ENCODE assay signal across 19 cellular contexts in the genomic region with DNA sequence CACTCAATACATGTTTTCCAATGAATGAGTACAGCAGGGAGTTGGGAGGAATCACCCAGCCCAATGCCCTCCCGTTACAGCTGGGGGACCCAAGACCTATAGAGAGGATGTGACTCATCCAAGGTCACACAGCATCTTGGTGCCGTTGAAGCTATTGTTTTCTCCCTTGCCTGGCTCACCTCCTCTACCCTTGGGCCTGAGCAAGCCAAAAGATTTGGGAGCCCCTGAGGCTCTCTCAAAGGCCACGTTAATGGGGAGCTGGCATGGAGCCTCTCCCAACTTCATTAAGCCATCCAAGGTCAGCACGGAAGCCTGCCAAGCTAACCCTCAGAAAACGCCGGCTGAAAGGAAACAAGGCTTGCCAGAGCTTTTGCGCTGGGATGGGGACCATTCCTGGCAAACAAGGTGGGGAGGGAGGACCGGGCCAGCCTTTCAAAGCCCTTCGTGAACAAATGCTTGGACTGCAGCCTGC. TPM values are rescaled to one million over a fixed set of nuclear protein-coding genes. Genes with fewer than 3 reads are reported as not detected.
A peak's percentile ranks its signal among the peaks of the same experiment; 100 is the strongest.
DNase-seq lines count a peak whose midpoint lies in the region; ATAC-seq, FAIRE-seq and TF ChIP-seq lines count a peak whose summit lies in the region.
"Had no signal": no experiment of that assay in that cellular context is flagged by ENCODE, and none has a peak within 500 bp of the region (broad histone marks: within the 10 kb centered on the region; RNA-seq: fewer than 3 reads in every experiment).

No MANE protein-coding gene starts in this region.

- H3K9me3 ChIP-seq in liver (ENCODE audit: control insufficient read depth in 4 of 4, low read length in 3 of 4) (no peaks in the 10 kb centered on the region), transverse colon (no peaks in the 10 kb centered on the region)
- H3K9me3 ChIP-seq: mucosa of descending colon, prostate gland had no signal

- no peaks in the 10 kb centered on the region for H3K36me3 Mint-ChIP-seq in activated T-cell treated with anti-CD3 and anti-CD28 coated beads, Interleukin-2, amount 50 U/mL, for 4 hours (ENCODE audit: insufficient read depth)

- intact Hi-C loops in transverse colon (cut with DNase I; ENCODE audit: low total_unique reads), result no loop called here

- no peak for TF ChIP-seq EP300 in transverse colon (IDR thresholded peaks at IDR 0.05; ENCODE audit: low read depth)

- no peak overlapping the region for H3K4me3 Mint-ChIP-seq in activated T-cell treated with anti-CD3 and anti-CD28 coated beads, Interleukin-2, amount 50 U/mL, for 4 hours
- H3K4me3 Mint-ChIP-seq: CD4-positive, alpha-beta T cell; central memory CD8-positive, alpha-beta T cell; stimulated activated naive CD8-positive, alpha-beta T cell treated with anti-CD3 and anti-CD28 coated beads, Interleukin-15, amount 100 ng/mL, for 72 hours had no signal

- H3K27ac ChIP-seq in liver (ENCODE audit: low read depth in 1 of 2, low read length in 2 of 2), result no peak overlapping the region
- H3K27ac ChIP-seq in transverse colon, result peak overlapping the region; percentile 8 to 46 (median 23)
- H3K27ac ChIP-seq: 22Rv1, prostate gland, SK-N-MC had no signal

- TF ChIP-seq CTCF in liver (IDR thresholded peaks at IDR 0.05; ENCODE audit: low read depth, low read length, missing input control), result no peak
- no peak for TF ChIP-seq CTCF in transverse colon (IDR thresholded peaks at IDR 0.05)
- TF ChIP-seq CTCF in D721Med (IDR thresholded peaks at IDR 0.05; ENCODE audit: insufficient read depth, missing control alignments), result no peak

- H3K27me3 Mint-ChIP-seq in activated T-cell treated with anti-CD3 and anti-CD28 coated beads, Interleukin-2, amount 50 U/mL, for 4 hours (ENCODE audit: low read depth), result peaks cover 35% of the 10 kb centered on the region

- H3K9ac ChIP-seq in liver (ENCODE audit: low read depth in 1 of 2, low read length in 2 of 2), result no peak overlapping the region

- no peak for FAIRE-seq in D721Med (lab: Jason Lieb, UNC)

- TF ChIP-seq POLR2A in transverse colon (IDR thresholded peaks at IDR 0.05), result no peak

- TF ChIP-seq RAD21 in liver (IDR thresholded peaks at IDR 0.05), result peak; percentile 19 to 25

- no peaks in the 10 kb centered on the region for H3K27me3 ChIP-seq in liver (ENCODE audit: control insufficient read depth in 4 of 4, insufficient read depth in 4 of 4, low read length in 3 of 4)
- H3K27me3 ChIP-seq in transverse colon, result no peaks in the 10 kb centered on the region

- H3K36me3 ChIP-seq in liver (ENCODE audit: control insufficient read depth in 4 of 4, insufficient read depth in 3 of 4, low read depth in 1 of 4, low read length in 3 of 4) (no peaks in the 10 kb centered on the region), transverse colon (no peaks in the 10 kb centered on the region)
- H3K36me3 ChIP-seq: prostate gland had no signal

- WGBS in liver, result 22% methylated on average over 9 of the region's 9 CpGs
- 20 to 52% methylated on average over 1 to 9 of the region's 9 CpGs for WGBS in transverse colon (ENCODE audit: low coverage in 1 of 2), 2 donors

- H3K4me3 ChIP-seq in liver (ENCODE audit: low read depth in 1 of 3, low read length in 3 of 3), result no peak overlapping the region
- H3K4me3 ChIP-seq in transverse colon, result no peak overlapping the region
- H3K4me3 ChIP-seq: mucosa of descending colon, prostate gland, SK-N-MC had no signal

- no peaks in the 10 kb centered on the region for H3K4me1 Mint-ChIP-seq in activated T-cell treated with anti-CD3 and anti-CD28 coated beads, Interleukin-2, amount 50 U/mL, for 4 hours (ENCODE audit: low read depth)
- H3K4me1 Mint-ChIP-seq: central memory CD8-positive, alpha-beta T cell; stimulated activated naive CD8-positive, alpha-beta T cell treated with anti-CD3 and anti-CD28 coated beads, Interleukin-15, amount 100 ng/mL, for 72 hours had no signal

- no peaks in the 10 kb centered on the region for H3K9me3 Mint-ChIP-seq in activated T-cell treated with anti-CD3 and anti-CD28 coated beads, Interleukin-2, amount 50 U/mL, for 4 hours
- H3K9me3 Mint-ChIP-seq: CD4-positive, alpha-beta T cell; central memory CD8-positive, alpha-beta T cell; stimulated activated naive CD8-positive, alpha-beta T cell treated with anti-CD3 and anti-CD28 coated beads, Interleukin-15, amount 100 ng/mL, for 72 hours had no signal

- no peak for ATAC-seq in activated T-cell treated with anti-CD3 and anti-CD28 coated beads, Interleukin-2, amount 50 U/mL, for 4 hours
- ATAC-seq in HG02642 (IDR thresholded peaks at IDR 0.05; ENCODE audit: poor library complexity, unreplicated experiment), result no peak
- ATAC-seq: mucosa of descending colon; stimulated activated naive CD8-positive, alpha-beta T cell treated with anti-CD3 and anti-CD28 coated beads, Interleukin-15, amount 100 ng/mL, for 72 hours had no signal

- in situ Hi-C loops in transverse colon (cut with MboI; ENCODE audit: low pct_ligation_motif_present in 1 of 4, low pct_unique_long_range_greater_than_20kb in 1 of 4, low sequenced_read_pairs in 3 of 4), result no loop called here

- peak; percentile 15 for DNase-seq in DMS 273 (lab: John Stamatoyannopoulos, UW; ENCODE audit: unreplicated experiment)
- DNase-seq in DMS 273 treated with DMSO at 0.1 percent for 48 hours (lab: John Stamatoyannopoulos, UW), result no peak
- DNase-seq in cerebellum (ENCODE audit: low spot score), result peak; percentile 50
- DNase-seq in transverse colon, result no peak
- DNase-seq in D721Med (ENCODE audit: insufficient read length, low spot score), result no peak
- DNase-seq in activated T-cell treated with anti-CD3 and anti-CD28 coated beads, Interleukin-2, amount 50 U/mL, for 4 hours, result no peak
- DNase-seq: activated CD8-positive, alpha-beta memory T cell treated with anti-CD3 and anti-CD28 coated beads for 24 hours; activated naive CD4-positive, alpha-beta T cell; CD4-positive, alpha-beta T cell; KG1; mucosa of descending colon; NCI-H1694 treated with DMSO at 0.1 percent for 48 hours; stimulated activated naive CD8-positive, alpha-beta T cell treated with anti-CD3 and anti-CD28 coated beads, Interleukin-15, amount 100 ng/mL, for 72 hours had no signal

- H3K4me1 ChIP-seq in liver (ENCODE audit: control insufficient read depth in 4 of 4, insufficient read depth in 4 of 4, low read length in 3 of 4) (peaks cover 0 to 9% (median 7%) of the 10 kb centered on the region in 4 donors), transverse colon (peaks cover 0 to 10% (median 4%) of the 10 kb centered on the region in 4 donors)
- H3K4me1 ChIP-seq: prostate gland had no signal

TF ChIP-seq in liver, 16 proteins besides CTCF, POLR2A, EP300 and RAD21 (continues in another document):
- TF ChIP-seq ZBTB33 (IDR thresholded peaks at IDR 0.05) (no peak), EGR1 (IDR thresholded peaks at IDR 0.05; ENCODE audit: low read depth in 2 of 2) (no peak), JUND (IDR thresholded peaks at IDR 0.05) (no peak), HNF4A (conservative IDR thresholded peaks at IDR 0.05) (peak; percentile 45 to 68), REST (IDR thresholded peaks at IDR 0.05) (peak; percentile 66), MAX (IDR thresholded peaks at IDR 0.05) (no peak), YY1 (IDR thresholded peaks at IDR 0.05) (peak; percentile 40), FOXA2 (IDR thresholded peaks at IDR 0.05) (no peak), RXRA (IDR thresholded peaks at IDR 0.05) (peak; percentile 83 to 90), NR2F2 (IDR thresholded peaks at IDR 0.05) (peak; percentile 65), TAF1 (conservative IDR thresholded peaks at IDR 0.05) (no peak)

RNA-seq across cellular contexts. Expression of gene KCNB1, which starts 30.4 kb away (rescaled TPM):
- total RNA-seq in cerebellum (10.0 TPM), liver (under 1 TPM; under 0.01 to 0.33 TPM), transverse colon (1 to 10 TPM; 1.9 to 5.6 (median 2.3) TPM)
- polyA plus RNA-seq in liver, result 1 to 10 TPM; 2.5 to 3.4 TPM
- total RNA-seq in activated T-cell treated with anti-CD3 and anti-CD28 coated beads, Interleukin-2, amount 50 U/mL, for 4 hours, result under 1 TPM in 2 of 3 donors, not detected in 1; 0.05 TPM

Comparison
In these comparisons a context has a peak if more than half of its experiments do, and no peak if none do; other contexts are left out.
1. DNase-seq: peak in DMS 273 (single experiment) and cerebellum (single experiment); none in DMS 273 treated with DMSO at 0.1 percent for 48 hours (single experiment), transverse colon (single experiment), D721Med (single experiment) and activated T-cell treated with anti-CD3 and anti-CD28 coated beads, Interleukin-2, amount 50 U/mL, for 4 hours (single experiment).
2. H3K27ac ChIP-seq: peak in transverse colon (4 of 4); none in liver (0 of 2).